Comparison of ENCODE assay signal across 1 cellular context in the genomic region with DNA sequence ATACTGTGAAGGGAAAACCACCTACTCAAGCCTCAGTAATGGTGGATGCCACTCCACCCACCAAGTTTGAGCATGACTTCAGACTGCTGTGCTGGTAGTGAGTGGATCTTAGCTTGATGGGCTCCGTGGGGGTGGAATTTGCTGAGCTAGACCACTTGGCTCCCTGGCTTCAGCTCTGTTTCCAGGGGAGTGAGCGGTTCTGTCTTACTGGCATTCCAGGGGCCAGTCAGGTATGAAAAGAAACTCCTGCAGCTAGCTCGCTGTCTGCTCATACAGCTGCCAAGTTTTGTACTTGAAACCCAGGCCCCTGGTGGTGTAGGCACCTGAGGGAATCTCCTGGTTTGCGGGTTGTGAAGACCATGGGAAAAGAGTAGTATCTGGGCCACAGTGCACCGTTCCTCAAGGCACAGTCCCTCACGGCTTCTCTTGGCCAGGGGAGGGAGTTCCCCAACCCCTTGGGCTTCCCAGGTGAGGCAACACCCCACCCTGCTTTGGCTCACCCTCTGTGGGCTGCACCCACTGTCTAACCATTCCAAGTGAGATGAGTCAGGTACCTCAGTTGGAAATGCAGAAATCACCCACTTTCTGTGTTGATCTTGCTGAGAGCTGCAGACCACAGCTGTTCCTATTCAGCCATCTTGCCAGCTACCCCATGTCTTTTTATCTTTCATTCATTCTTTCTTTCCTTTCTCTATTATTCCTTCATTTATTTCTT.
TF ChIP-seq lines count a peak whose summit lies in the region.

No MANE protein-coding gene starts in this region.

TF ChIP-seq in GM12878, 131 proteins besides CTCF, POLR2A, EP300 and RAD21 (continued from another document):
- TF ChIP-seq, protein P1, sequence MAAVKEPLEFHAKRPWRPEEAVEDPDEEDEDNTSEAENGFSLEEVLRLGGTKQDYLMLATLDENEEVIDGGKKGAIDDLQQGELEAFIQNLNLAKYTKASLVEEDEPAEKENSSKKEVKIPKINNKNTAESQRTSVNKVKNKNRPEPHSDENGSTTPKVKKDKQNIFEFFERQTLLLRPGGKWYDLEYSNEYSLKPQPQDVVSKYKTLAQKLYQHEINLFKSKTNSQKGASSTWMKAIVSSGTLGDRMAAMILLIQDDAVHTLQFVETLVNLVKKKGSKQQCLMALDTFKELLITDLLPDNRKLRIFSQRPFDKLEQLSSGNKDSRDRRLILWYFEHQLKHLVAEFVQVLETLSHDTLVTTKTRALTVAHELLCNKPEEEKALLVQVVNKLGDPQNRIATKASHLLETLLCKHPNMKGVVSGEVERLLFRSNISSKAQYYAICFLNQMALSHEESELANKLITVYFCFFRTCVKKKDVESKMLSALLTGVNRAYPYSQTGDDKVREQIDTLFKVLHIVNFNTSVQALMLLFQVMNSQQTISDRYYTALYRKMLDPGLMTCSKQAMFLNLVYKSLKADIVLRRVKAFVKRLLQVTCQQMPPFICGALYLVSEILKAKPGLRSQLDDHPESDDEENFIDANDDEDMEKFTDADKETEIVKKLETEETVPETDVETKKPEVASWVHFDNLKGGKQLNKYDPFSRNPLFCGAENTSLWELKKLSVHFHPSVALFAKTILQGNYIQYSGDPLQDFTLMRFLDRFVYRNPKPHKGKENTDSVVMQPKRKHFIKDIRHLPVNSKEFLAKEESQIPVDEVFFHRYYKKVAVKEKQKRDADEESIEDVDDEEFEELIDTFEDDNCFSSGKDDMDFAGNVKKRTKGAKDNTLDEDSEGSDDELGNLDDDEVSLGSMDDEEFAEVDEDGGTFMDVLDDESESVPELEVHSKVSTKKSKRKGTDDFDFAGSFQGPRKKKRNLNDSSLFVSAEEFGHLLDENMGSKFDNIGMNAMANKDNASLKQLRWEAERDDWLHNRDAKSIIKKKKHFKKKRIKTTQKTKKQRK (IDR thresholded peaks at IDR 0.05; ENCODE audit: low read depth, low read length): no peak
- TF ChIP-seq IKZF1 (conservative IDR thresholded peaks at IDR 0.05) (peak; percentile 77), PAX8 (IDR thresholded peaks at IDR 0.05) (no peak), ETV6 (conservative IDR thresholded peaks at IDR 0.05 in 1 of 2, IDR thresholded peaks at IDR 0.05 in 1 of 2; ENCODE audit: borderline replicate concordance in 1 of 2, low read depth in 1 of 2) (no peak), SP1 (IDR thresholded peaks at IDR 0.05; ENCODE audit: low read depth, low read length) (no peak), EZH2 (IDR thresholded peaks at IDR 0.05; ENCODE audit: borderline replicate concordance, control insufficient read depth, low read depth, low read length) (no peak), FOXM1 (IDR thresholded peaks at IDR 0.05; ENCODE audit: low read depth, low read length) (no peak), RBBP5 (conservative IDR thresholded peaks at IDR 0.05) (no peak), SRF (IDR thresholded peaks at IDR 0.05; ENCODE audit: low read depth in 2 of 2, low read length in 2 of 2) (no peak), EED (IDR thresholded peaks at IDR 0.05; ENCODE audit: low read depth) (peak; percentile 13; the same call in 1 of the 2 replicates), POLR2AphosphoS5 (IDR thresholded peaks at IDR 0.05; ENCODE audit: low read length) (no peak), HDGF (IDR thresholded peaks at IDR 0.05) (no peak), ZNF217 (IDR thresholded peaks at IDR 0.05) (no peak), SREBF1 (IDR thresholded peaks at IDR 0.05; ENCODE audit: low read length) (no peak), YY1 (IDR thresholded peaks at IDR 0.05; ENCODE audit: low read depth, low read length) (peak; percentile 31; the same call in 1 of the 2 replicates), MTA2 (IDR thresholded peaks at IDR 0.05; ENCODE audit: low read depth) (peak; percentile 38; the same call in 1 of the 2 replicates), JUND (IDR thresholded peaks at IDR 0.05; ENCODE audit: low read depth, low read length) (no peak), TCF12 (IDR thresholded peaks at IDR 0.05; ENCODE audit: low read depth, low read length) (0 out of 2 replicates have a peak, but pooled peaks have one; percentile 4), RUNX3 (IDR thresholded peaks at IDR 0.05; ENCODE audit: low read length) (no peak)
- TF ChIP-seq, protein P2, sequence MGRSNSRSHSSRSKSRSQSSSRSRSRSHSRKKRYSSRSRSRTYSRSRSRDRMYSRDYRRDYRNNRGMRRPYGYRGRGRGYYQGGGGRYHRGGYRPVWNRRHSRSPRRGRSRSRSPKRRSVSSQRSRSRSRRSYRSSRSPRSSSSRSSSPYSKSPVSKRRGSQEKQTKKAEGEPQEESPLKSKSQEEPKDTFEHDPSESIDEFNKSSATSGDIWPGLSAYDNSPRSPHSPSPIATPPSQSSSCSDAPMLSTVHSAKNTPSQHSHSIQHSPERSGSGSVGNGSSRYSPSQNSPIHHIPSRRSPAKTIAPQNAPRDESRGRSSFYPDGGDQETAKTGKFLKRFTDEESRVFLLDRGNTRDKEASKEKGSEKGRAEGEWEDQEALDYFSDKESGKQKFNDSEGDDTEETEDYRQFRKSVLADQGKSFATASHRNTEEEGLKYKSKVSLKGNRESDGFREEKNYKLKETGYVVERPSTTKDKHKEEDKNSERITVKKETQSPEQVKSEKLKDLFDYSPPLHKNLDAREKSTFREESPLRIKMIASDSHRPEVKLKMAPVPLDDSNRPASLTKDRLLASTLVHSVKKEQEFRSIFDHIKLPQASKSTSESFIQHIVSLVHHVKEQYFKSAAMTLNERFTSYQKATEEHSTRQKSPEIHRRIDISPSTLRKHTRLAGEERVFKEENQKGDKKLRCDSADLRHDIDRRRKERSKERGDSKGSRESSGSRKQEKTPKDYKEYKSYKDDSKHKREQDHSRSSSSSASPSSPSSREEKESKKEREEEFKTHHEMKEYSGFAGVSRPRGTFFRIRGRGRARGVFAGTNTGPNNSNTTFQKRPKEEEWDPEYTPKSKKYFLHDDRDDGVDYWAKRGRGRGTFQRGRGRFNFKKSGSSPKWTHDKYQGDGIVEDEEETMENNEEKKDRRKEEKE (IDR thresholded peaks at IDR 0.05): no peak
- TF ChIP-seq, protein P3, sequence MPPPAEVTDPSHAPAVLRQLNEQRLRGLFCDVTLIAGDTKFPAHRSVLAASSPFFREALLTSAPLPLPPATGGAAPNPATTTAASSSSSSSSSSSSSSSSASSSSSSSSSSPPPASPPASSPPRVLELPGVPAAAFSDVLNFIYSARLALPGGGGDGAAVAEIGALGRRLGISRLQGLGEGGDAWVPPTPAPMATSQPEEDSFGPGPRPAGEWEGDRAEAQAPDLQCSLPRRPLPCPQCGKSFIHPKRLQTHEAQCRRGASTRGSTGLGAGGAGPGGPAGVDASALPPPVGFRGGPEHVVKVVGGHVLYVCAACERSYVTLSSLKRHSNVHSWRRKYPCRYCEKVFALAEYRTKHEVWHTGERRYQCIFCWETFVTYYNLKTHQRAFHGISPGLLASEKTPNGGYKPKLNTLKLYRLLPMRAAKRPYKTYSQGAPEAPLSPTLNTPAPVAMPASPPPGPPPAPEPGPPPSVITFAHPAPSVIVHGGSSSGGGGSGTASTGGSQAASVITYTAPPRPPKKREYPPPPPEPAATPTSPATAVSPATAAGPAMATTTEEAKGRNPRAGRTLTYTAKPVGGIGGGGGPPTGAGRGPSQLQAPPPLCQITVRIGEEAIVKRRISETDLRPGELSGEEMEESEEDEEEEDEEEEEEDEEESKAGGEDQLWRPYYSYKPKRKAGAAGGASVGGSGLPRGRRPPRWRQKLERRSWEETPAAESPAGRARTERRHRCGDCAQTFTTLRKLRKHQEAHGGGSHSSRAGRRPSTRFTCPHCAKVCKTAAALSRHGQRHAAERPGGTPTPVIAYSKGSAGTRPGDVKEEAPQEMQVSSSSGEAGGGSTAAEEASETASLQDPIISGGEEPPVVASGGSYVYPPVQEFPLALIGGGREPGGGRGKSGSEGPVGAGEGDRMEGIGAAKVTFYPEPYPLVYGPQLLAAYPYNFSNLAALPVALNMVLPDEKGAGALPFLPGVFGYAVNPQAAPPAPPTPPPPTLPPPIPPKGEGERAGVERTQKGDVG (CRISPR knock-in tag; IDR thresholded peaks at IDR 0.05): no peak
- TF ChIP-seq, protein P4, sequence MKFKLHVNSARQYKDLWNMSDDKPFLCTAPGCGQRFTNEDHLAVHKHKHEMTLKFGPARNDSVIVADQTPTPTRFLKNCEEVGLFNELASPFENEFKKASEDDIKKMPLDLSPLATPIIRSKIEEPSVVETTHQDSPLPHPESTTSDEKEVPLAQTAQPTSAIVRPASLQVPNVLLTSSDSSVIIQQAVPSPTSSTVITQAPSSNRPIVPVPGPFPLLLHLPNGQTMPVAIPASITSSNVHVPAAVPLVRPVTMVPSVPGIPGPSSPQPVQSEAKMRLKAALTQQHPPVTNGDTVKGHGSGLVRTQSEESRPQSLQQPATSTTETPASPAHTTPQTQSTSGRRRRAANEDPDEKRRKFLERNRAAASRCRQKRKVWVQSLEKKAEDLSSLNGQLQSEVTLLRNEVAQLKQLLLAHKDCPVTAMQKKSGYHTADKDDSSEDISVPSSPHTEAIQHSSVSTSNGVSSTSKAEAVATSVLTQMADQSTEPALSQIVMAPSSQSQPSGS (IDR thresholded peaks at IDR 0.05; ENCODE audit: low read length): no peak
- TF ChIP-seq, protein P5, sequence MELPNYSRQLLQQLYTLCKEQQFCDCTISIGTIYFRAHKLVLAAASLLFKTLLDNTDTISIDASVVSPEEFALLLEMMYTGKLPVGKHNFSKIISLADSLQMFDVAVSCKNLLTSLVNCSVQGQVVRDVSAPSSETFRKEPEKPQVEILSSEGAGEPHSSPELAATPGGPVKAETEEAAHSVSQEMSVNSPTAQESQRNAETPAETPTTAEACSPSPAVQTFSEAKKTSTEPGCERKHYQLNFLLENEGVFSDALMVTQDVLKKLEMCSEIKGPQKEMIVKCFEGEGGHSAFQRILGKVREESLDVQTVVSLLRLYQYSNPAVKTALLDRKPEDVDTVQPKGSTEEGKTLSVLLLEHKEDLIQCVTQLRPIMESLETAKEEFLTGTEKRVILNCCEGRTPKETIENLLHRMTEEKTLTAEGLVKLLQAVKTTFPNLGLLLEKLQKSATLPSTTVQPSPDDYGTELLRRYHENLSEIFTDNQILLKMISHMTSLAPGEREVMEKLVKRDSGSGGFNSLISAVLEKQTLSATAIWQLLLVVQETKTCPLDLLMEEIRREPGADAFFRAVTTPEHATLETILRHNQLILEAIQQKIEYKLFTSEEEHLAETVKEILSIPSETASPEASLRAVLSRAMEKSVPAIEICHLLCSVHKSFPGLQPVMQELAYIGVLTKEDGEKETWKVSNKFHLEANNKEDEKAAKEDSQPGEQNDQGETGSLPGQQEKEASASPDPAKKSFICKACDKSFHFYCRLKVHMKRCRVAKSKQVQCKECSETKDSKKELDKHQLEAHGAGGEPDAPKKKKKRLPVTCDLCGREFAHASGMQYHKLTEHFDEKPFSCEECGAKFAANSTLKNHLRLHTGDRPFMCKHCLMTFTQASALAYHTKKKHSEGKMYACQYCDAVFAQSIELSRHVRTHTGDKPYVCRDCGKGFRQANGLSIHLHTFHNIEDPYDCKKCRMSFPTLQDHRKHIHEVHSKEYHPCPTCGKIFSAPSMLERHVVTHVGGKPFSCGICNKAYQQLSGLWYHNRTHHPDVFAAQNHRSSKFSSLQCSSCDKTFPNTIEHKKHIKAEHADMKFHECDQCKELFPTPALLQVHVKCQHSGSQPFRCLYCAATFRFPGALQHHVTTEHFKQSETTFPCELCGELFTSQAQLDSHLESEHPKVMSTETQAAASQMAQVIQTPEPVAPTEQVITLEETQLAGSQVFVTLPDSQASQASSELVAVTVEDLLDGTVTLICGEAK (IDR thresholded peaks at IDR 0.05; ENCODE audit: borderline replicate concordance): no peak
TF ChIP-seq in GM12878: peak in this region for 8.
